16 cellular contexts compared by ENCODE assay signal in the genomic region with DNA sequence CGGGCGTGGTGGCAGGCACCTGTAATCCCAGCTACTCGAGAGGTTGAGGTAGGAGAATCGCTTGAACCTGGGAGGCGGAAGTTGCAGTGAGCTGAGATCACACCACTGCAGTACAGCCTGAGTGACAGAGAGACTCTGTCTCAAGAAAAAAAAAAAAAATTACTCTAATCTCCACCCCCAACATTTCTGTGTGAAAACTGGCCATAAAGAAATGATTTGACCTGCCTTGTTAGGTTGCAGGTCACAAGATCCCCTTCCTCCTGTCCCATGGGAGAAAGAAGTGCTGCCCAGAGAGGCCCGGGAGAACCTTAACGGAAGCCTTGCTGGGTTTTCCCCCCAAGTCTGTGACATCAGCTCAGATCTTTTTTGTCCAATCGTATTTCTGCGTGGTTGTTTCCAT. TPM values are rescaled to one million over a fixed set of nuclear protein-coding genes. Genes with fewer than 3 reads are reported as not detected.
DNase-seq lines count a peak whose midpoint lies in the region; ATAC-seq and TF ChIP-seq lines count a peak whose summit lies in the region.
"Had no signal": no experiment of that assay in that cellular context is flagged by ENCODE, and none has a peak within 500 bp of the region (broad histone marks: within the 10 kb centered on the region; RNA-seq: fewer than 3 reads in every experiment).

No MANE protein-coding gene starts in this region.

- no peak overlapping the region for H2BK5ac ChIP-seq in neuronal stem cell (ENCODE audit: low read length)

- H3K27me3 ChIP-seq in OCI-LY1 (ENCODE audit: insufficient read depth, low read length) = no peaks in the 10 kb centered on the region
- H3K27me3 ChIP-seq in neuronal stem cell (ENCODE audit: control insufficient read depth in 3 of 3, insufficient read depth in 3 of 3, low read depth in 1 of 3, low read length in 3 of 3) = peaks cover 0 to 13% (median 0%) of the 10 kb centered on the region in 3 experiments

- H3K4me1 ChIP-seq in OCI-LY1 (ENCODE audit: insufficient read depth, low read length, severe bottlenecking) (peaks cover 50% of the 10 kb centered on the region), neuronal stem cell (ENCODE audit: control insufficient read depth in 2 of 2, insufficient read depth in 1 of 2, low read depth in 1 of 2, low read length in 2 of 2) (peaks cover 0 to 5% of the 10 kb centered on the region in 2 donors)
- H3K4me1 ChIP-seq: gastrocnemius medialis had no signal

- DNase-seq in neuronal stem cell (ENCODE audit: low spot score) (no peak), ACHN (no peak)
- DNase-seq: activated CD8-positive, alpha-beta memory T cell treated with anti-CD3 and anti-CD28 coated beads, Interleukin-2, amount 50 U/mL, for 48 hours; CD8-positive, alpha-beta T cell; gastrocnemius medialis; GF-D8; NCI-H345; nucleus accumbens; stimulated activated naive CD4-positive, alpha-beta T cell treated with Interleukin-2 at 50 U/mL for 16 hours; WERI-Rb-1 had no signal

- H3K23ac ChIP-seq in neuronal stem cell (ENCODE audit: low read depth, low read length, poor library complexity) = no peak overlapping the region

- H3K4me2 ChIP-seq in OCI-LY1 (ENCODE audit: low read length) (peak overlapping the region; percentile 21; the same call in 1 of the 2 replicates), neuronal stem cell (ENCODE audit: insufficient read depth, low read length, poor library complexity, severe bottlenecking) (no peak overlapping the region)

- no peak overlapping the region for H3K18ac ChIP-seq in neuronal stem cell (ENCODE audit: low read length)

- H3K27ac ChIP-seq in OCI-LY1 (ENCODE audit: low read depth, low read length, poor library complexity, severe bottlenecking) (peak overlapping the region; percentile 85), neuronal stem cell (replicated peaks; ENCODE audit: low read length) (no peak overlapping the region)
- H3K27ac ChIP-seq: gastrocnemius medialis, WERI-Rb-1 had no signal

- H4K20me1 ChIP-seq in OCI-LY1 (ENCODE audit: insufficient read depth, low read length) = no peaks in the 10 kb centered on the region

- no peak overlapping the region for H2BK12ac ChIP-seq in neuronal stem cell (ENCODE audit: low read length)

- no peaks in the 10 kb centered on the region for H3F3A ChIP-seq in OCI-LY1 (ENCODE audit: insufficient read depth, low read length)

- H3K79me1 ChIP-seq in neuronal stem cell (ENCODE audit: low read depth, low read length) = no peaks in the 10 kb centered on the region

- H3K9me2 ChIP-seq in OCI-LY1 (ENCODE audit: low read depth, low read length) = no peaks in the 10 kb centered on the region

- no peaks in the 10 kb centered on the region for H3K9me3 ChIP-seq in OCI-LY1 (ENCODE audit: low read length)
- H3K9me3 ChIP-seq in neuronal stem cell (replicated peaks in 1 of 2; ENCODE audit: control insufficient read depth in 2 of 2, insufficient read depth in 1 of 2, low read depth in 1 of 2, low read length in 2 of 2) = no peaks in the 10 kb centered on the region
- H3K9me3 ChIP-seq: gastrocnemius medialis had no signal

- H3K4ac ChIP-seq in neuronal stem cell (ENCODE audit: low read length) = no peak overlapping the region

- no CpG with 5 or more reads among the region's 9 CpGs for WGBS in neuronal stem cell (ENCODE audit: extremely low coverage in 2 of 2, insufficient read length in 2 of 2, insufficient replicate concordance in 1 of 2), 2 donors

- peak; percentile 30 for ATAC-seq in GM18502 (IDR thresholded peaks at IDR 0.05; ENCODE audit: poor library complexity, unreplicated experiment)
- ATAC-seq in GM21619 (IDR thresholded peaks at IDR 0.05; ENCODE audit: unreplicated experiment) = peak; percentile 32
- no peak for ATAC-seq in GM18511 (IDR thresholded peaks at IDR 0.05; ENCODE audit: unreplicated experiment)
- ATAC-seq in GM21526 (IDR thresholded peaks at IDR 0.05; ENCODE audit: low FRiP score, unreplicated experiment) = no peak
- ATAC-seq: CD8-positive, alpha-beta T cell; gastrocnemius medialis had no signal

- H3K9ac ChIP-seq in OCI-LY1 (ENCODE audit: low read length) = peak overlapping the region; percentile 30; the same call in 1 of the 2 replicates
- H3K9ac ChIP-seq in neuronal stem cell (ENCODE audit: low read depth, low read length, poor library complexity) = no peak overlapping the region

- no peak overlapping the region for H4K8ac ChIP-seq in neuronal stem cell (ENCODE audit: low read depth, low read length)

- peak overlapping the region; percentile 39; the same call in 1 of the 2 replicates for H2AFZ ChIP-seq in OCI-LY1 (ENCODE audit: low read length)
- H2AFZ ChIP-seq in neuronal stem cell (ENCODE audit: low read length) = peak overlapping the region; percentile 4

- H3K14ac ChIP-seq in neuronal stem cell (ENCODE audit: low read length) = no peak overlapping the region

- H2AK5ac ChIP-seq in neuronal stem cell (ENCODE audit: low read depth, low read length) = no peak overlapping the region

- H3K36me3 ChIP-seq in OCI-LY1 (ENCODE audit: insufficient read depth, low read length) (no peaks in the 10 kb centered on the region), neuronal stem cell (replicated peaks in 1 of 2; ENCODE audit: control insufficient read depth in 2 of 2, insufficient read depth in 2 of 2, low read length in 2 of 2) (no peaks in the 10 kb centered on the region)
- H3K36me3 ChIP-seq: gastrocnemius medialis, WERI-Rb-1 had no signal

- H2BK15ac ChIP-seq in neuronal stem cell (ENCODE audit: low read length) = no peak overlapping the region

- H3K4me3 ChIP-seq in OCI-LY1 (ENCODE audit: low read depth, low read length, poor library complexity, severe bottlenecking) = no peak overlapping the region
- no peak overlapping the region for H3K4me3 ChIP-seq in neuronal stem cell (ENCODE audit: low read length in 2 of 2)
- H3K4me3 ChIP-seq: gastrocnemius medialis had no signal

- no peak overlapping the region for H4K91ac ChIP-seq in neuronal stem cell (ENCODE audit: low read depth, low read length, poor library complexity)

- H2BK120ac ChIP-seq in neuronal stem cell (ENCODE audit: low read depth, low read length) = no peak overlapping the region

- H3K79me2 ChIP-seq in OCI-LY1 (ENCODE audit: insufficient read depth, low read length) = no peaks in the 10 kb centered on the region

- no peak for TF ChIP-seq CTCF in OCI-LY1 (IDR thresholded peaks at IDR 0.05; ENCODE audit: low read length)

- in situ Hi-C loops in ACHN (cut with HindIII; ENCODE audit: low pct_ligation_motif_present, low pct_unique_long_range_greater_than_20kb, low sequenced_read_pairs) = no loop called here

RNA-seq across cellular contexts. Expression of gene CALHM1, which starts 8.7 kb away (rescaled TPM):
- polyA plus RNA-seq in neuronal stem cell (2013, experiment 1 of 2) = 0.06 TPM
- polyA plus RNA-seq in neuronal stem cell (2013, experiment 2 of 2) = 0.04 TPM
- polyA plus RNA-seq: urinary bladder had no signal

RNA-seq across cellular contexts. Expression of gene CALHM3, which starts 11.6 kb away (rescaled TPM):
- not detected for polyA plus RNA-seq in neuronal stem cell (2013, experiment 1 of 2)
- polyA plus RNA-seq in neuronal stem cell (2013, experiment 2 of 2) = 0.01 TPM
- polyA plus RNA-seq: urinary bladder had no signal

RNA-seq across cellular contexts. Expression of gene CALHM2, which starts 15.2 kb away (rescaled TPM):
- polyA plus RNA-seq in neuronal stem cell (2013, experiment 1 of 2) = 6.0 TPM
- polyA plus RNA-seq in neuronal stem cell (2013, experiment 2 of 2) = 6.5 TPM

RNA-seq across cellular contexts. Expression of gene NEURL1, which starts 26.1 kb away (rescaled TPM):
- 1.4 TPM for polyA plus RNA-seq in neuronal stem cell (2013, experiment 1 of 2)
- 1.7 TPM for polyA plus RNA-seq in neuronal stem cell (2013, experiment 2 of 2)

Comparison
In these comparisons a context has a peak if more than half of its experiments do, and no peak if none do; other contexts are left out.
1. ATAC-seq: peak in GM18502 (single experiment) and GM21619 (single experiment); none in GM18511 (single experiment) and GM21526 (single experiment).